ENCODE assay signal across 2 cellular contexts in genomic region chr1:59498640-59499039, GRCh38.
TF ChIP-seq lines count a peak whose summit lies in the region.

No MANE protein-coding gene starts in this region.

TF ChIP-seq in K562, 482 proteins besides CTCF, POLR2A, EP300 and RAD21 (continued from another document):
- TF ChIP-seq CREM (IDR thresholded peaks at IDR 0.05; ENCODE audit: low read depth) (peak; percentile 38; the same call in 1 of the 2 replicates), RFX7 (CRISPR knock-in tag; IDR thresholded peaks at IDR 0.05) (no peak), NELFE (IDR thresholded peaks at IDR 0.05; ENCODE audit: insufficient read depth, insufficient read length) (no peak), PRDM10 (IDR thresholded peaks at IDR 0.05; ENCODE audit: partially characterized antibody) (peak; percentile 14), ATF1 (CRISPR knock-in tag; IDR thresholded peaks at IDR 0.05) (no peak), ATF1 (tag; IDR thresholded peaks at IDR 0.05) (peak; percentile 51), ZNF263 (CRISPR knock-in tag; IDR thresholded peaks at IDR 0.05; ENCODE audit: borderline replicate concordance) (0 out of 2 replicates have a peak, but pooled peaks have one; percentile 18), DACH1 (IDR thresholded peaks at IDR 0.05; ENCODE audit: partially characterized antibody) (no peak), SMARCB1 (IDR thresholded peaks at IDR 0.05; ENCODE audit: insufficient read length, low read depth) (no peak), ELF2 (CRISPR knock-in tag; IDR thresholded peaks at IDR 0.05) (no peak), ATF7 (IDR thresholded peaks at IDR 0.05) (peak; percentile 68; the same call in 1 of the 2 replicates), C11orf30 (IDR thresholded peaks at IDR 0.05; ENCODE audit: low read depth) (peak; percentile 53; the same call in 1 of the 2 replicates), NFIC (IDR thresholded peaks at IDR 0.05) (peak; percentile 87), ID3 (CRISPR knock-in tag; IDR thresholded peaks at IDR 0.05) (no peak), ID3 (tag; IDR thresholded peaks at IDR 0.05) (no peak), MAFG (tag; conservative IDR thresholded peaks at IDR 0.05) (peak; percentile 75)
TF ChIP-seq in K562: peak in this region for 12.

TF ChIP-seq in HepG2, 621 proteins besides CTCF, POLR2A, EP300 and RAD21 (continued from another document):
- TF ChIP-seq ZNF784 (CRISPR knock-in tag; IDR thresholded peaks at IDR 0.05; ENCODE audit: borderline replicate concordance) = no peak
- TF ChIP-seq LCORL (IDR thresholded peaks at IDR 0.05) = peak; percentile 30; the same call in 1 of the 2 replicates
- TF ChIP-seq LCORL (CRISPR knock-in tag; IDR thresholded peaks at IDR 0.05) = no peak
- peak; percentile 79 for TF ChIP-seq MAFF (IDR thresholded peaks at IDR 0.05; ENCODE audit: low read depth, low read length)
